Comparison of ENCODE assay signal across 9 cellular contexts in genomic region chr3:72887378-72887722, GRCh38. TPM values are rescaled to one million over a fixed set of nuclear protein-coding genes. Genes with fewer than 3 reads are reported as not detected.
A peak's percentile ranks its signal among the peaks of the same experiment; 100 is the strongest.
DNase-seq lines count a peak whose midpoint lies in the region; ATAC-seq and TF ChIP-seq lines count a peak whose summit lies in the region.
"Had no signal": no experiment of that assay in that cellular context is flagged by ENCODE, and none has a peak within 500 bp of the region (broad histone marks: within the 10 kb centered on the region; RNA-seq: fewer than 3 reads in every experiment).

No MANE protein-coding gene starts in this region.

- intact Hi-C loops in A673 (cut with micrococcal nuclease; ENCODE audit: unreplicated experiment): loop anchor here (5.0 kb wide), 1 partner anchor 40 kb away; the partner anchor contains the start of gene SHQ1
- intact Hi-C loops in breast epithelium (cut with DNase I; ENCODE audit: low total_unique reads): no loop called here
- intact Hi-C loops in mucosa of descending colon (cut with DNase I, micrococcal nuclease): no loop called here

- DNase-seq in A673 (ENCODE audit: low spot score) (peak; percentile 22), breast epithelium (ENCODE audit: low spot score in 2 of 2) (no peak), mucosa of descending colon (no peak), NCI-H1930 (lab: John Stamatoyannopoulos, UW) (no peak), GM03348 (ENCODE audit: low spot score) (no peak)
- DNase-seq: activated CD4-positive, alpha-beta T cell treated with anti-CD3 and anti-CD28 coated beads for 1 hour had no signal

- H3K27me3 ChIP-seq in A673 (replicated peaks; ENCODE audit: insufficient read depth, low read depth, low read length, poor library complexity) (no peaks in the 10 kb centered on the region), HUES6 (ENCODE audit: control insufficient read depth, insufficient read depth, low read length) (peaks cover 35% of the 10 kb centered on the region; the same call in 1 of the 2 replicates), breast epithelium (no peaks in the 10 kb centered on the region)

- POLR2A ChIA-PET in A673 (lab: Charles Lee; ENCODE audit: low non-redundant PET): no interaction called here

- TF ChIP-seq CTCF in A673 (conservative IDR thresholded peaks at IDR 0.05; ENCODE audit: low read depth, low read length) (no peak), breast epithelium (IDR thresholded peaks at IDR 0.05) (no peak), mucosa of descending colon (IDR thresholded peaks at IDR 0.05) (no peak)

- TF ChIP-seq POLR2A in breast epithelium (IDR thresholded peaks at IDR 0.05) (no peak), GM18505 (IDR thresholded peaks at IDR 0.05; ENCODE audit: borderline replicate concordance, extremely low read depth, insufficient read depth, insufficient read length) (no peak)

- no peaks in the 10 kb centered on the region for H3K9me3 ChIP-seq in A673 (ENCODE audit: low read depth, low read length, poor library complexity, severe bottlenecking)
- no peaks in the 10 kb centered on the region; the same call in 1 of the 2 replicates for H3K9me3 ChIP-seq in HUES6 (ENCODE audit: control insufficient read depth, insufficient read depth, low read depth, low read length)
- peaks cover 0 to 6% of the 10 kb centered on the region in 2 donors for H3K9me3 ChIP-seq in breast epithelium
- H3K9me3 ChIP-seq in mucosa of descending colon: no peaks in the 10 kb centered on the region

- H3K4me3 ChIP-seq in A673 (ENCODE audit: low read depth, low read length, poor library complexity, severe bottlenecking): peak overlapping the region; percentile 58
- H3K4me3 ChIP-seq in HUES6 (ENCODE audit: low read depth, low read length): peak overlapping the region; percentile 65
- peak overlapping the region; percentile 46 to 74 (median 62) for H3K4me3 ChIP-seq in breast epithelium
- peak overlapping the region; percentile 11 for H3K4me3 ChIP-seq in mucosa of descending colon

- H3K27ac ChIP-seq in A673 (ENCODE audit: low read depth, low read length, poor library complexity, severe bottlenecking) (peak overlapping the region; percentile 37), HUES6 (ENCODE audit: low read depth, low read length) (no peak overlapping the region), breast epithelium (peak overlapping the region; percentile 54 to 88)

- ATAC-seq in mucosa of descending colon: no peak
- ATAC-seq in GM18861 (IDR thresholded peaks at IDR 0.05; ENCODE audit: unreplicated experiment): no peak
- no peak for ATAC-seq in GM18505 (IDR thresholded peaks at IDR 0.05; ENCODE audit: unreplicated experiment)

- CTCF ChIA-PET in A673 (lab: Charles Lee): interaction anchor here (0.6 kb wide), 1 partner anchor 11 kb away, joined by 3 read pairs; no protein-coding TSS in a partner anchor

- BruUV-seq in A673 (replicated peaks; lab: Mats Ljungman, UMichigan): no TSS peak

- H3K36me3 ChIP-seq in A673 (ENCODE audit: insufficient read depth, low read length, poor library complexity, severe bottlenecking): no peaks in the 10 kb centered on the region
- no peaks in the 10 kb centered on the region for H3K36me3 ChIP-seq in HUES6 (ENCODE audit: control insufficient read depth, insufficient read depth, low read length)
- H3K36me3 ChIP-seq in breast epithelium: no peaks in the 10 kb centered on the region
- no peaks in the 10 kb centered on the region for H3K36me3 ChIP-seq in mucosa of descending colon (ENCODE audit: low read depth)

- H3K9ac ChIP-seq in HUES6 (ENCODE audit: low read length): peak overlapping the region; percentile 5

- H3K4me1 ChIP-seq in A673 (ENCODE audit: insufficient read depth, low read length, poor library complexity, severe bottlenecking) (peaks cover 20% of the 10 kb centered on the region), HUES6 (ENCODE audit: control insufficient read depth, insufficient read depth, low read length) (peaks cover 27% of the 10 kb centered on the region), breast epithelium (peaks cover 10 to 13% of the 10 kb centered on the region in 2 donors), mucosa of descending colon (ENCODE audit: low read depth) (peaks cover 22% of the 10 kb centered on the region)

RNA-seq across cellular contexts. Expression of gene GXYLT2, which starts 0.5 kb away (rescaled TPM):
- total RNA-seq in A673 (2021) (10.7 and 17.1 TPM in 2 replicates), breast epithelium (10 to 100 TPM in 1 of 3 donors, 1 to 10 TPM in 2; 5.6 to 15.4 (median 7.4) TPM), mucosa of descending colon (10 to 100 TPM in 1 of 3 donors, 1 to 10 TPM in 2; 5.3 to 12.5 (median 6.1) TPM)

RNA-seq across cellular contexts. Expression of gene SHQ1, which starts 39.1 kb away (rescaled TPM):
- total RNA-seq in A673 (2021) (21.1 and 24.3 TPM in 2 replicates), breast epithelium (10 to 100 TPM in 2 of 3 donors, 1 to 10 TPM in 1; 9.6 to 19.3 (median 17.4) TPM), mucosa of descending colon (10 to 100 TPM; 18.1 to 31.6 (median 21.4) TPM)

Comparison
In these comparisons a context has a peak if more than half of its experiments do, and no peak if none do; other contexts are left out.
1. H3K4me3 ChIP-seq: peak in every context shown above with its lines; median percentile 65 in HUES6; 62 in breast epithelium; 58 in A673; 11 in mucosa of descending colon.